In genomic region chr10:91006752-91007346, GRCh38 we compare ENCODE assay signal across 9 cellular contexts.
DNase-seq lines count a peak whose midpoint lies in the region; ATAC-seq and TF ChIP-seq lines count a peak whose summit lies in the region.
"Had no signal": no experiment of that assay in that cellular context is flagged by ENCODE, and none has a peak within 500 bp of the region (broad histone marks: within the 10 kb centered on the region; RNA-seq: fewer than 3 reads in every experiment).

No MANE protein-coding gene starts in this region.

- TF ChIP-seq CTCF in suprapubic skin (IDR thresholded peaks at IDR 0.05), result no peak

- no peaks in the 10 kb centered on the region for H3K9me3 ChIP-seq in suprapubic skin

- H3K36me3 ChIP-seq in suprapubic skin, result no peaks in the 10 kb centered on the region

- peak overlapping the region; percentile 22 for H3K4me3 Mint-ChIP-seq in activated CD4-positive, alpha-beta T cell treated with anti-CD3 and anti-CD28 coated beads, Interleukin-2, amount 10 ng/mL, durations not matched to agents 24 days and 14 days
- H3K4me3 Mint-ChIP-seq in stimulated activated naive B cell treated with anti-CD40 and anti-IgM and Interleukin-4, amounts not matched to agents 10 μg/mL and 1 μg/mL and 100 μg/mL, for 72 hours, result peak overlapping the region; percentile 23 to 43

- ATAC-seq in HG02759 (IDR thresholded peaks at IDR 0.05; ENCODE audit: unreplicated experiment) (peak; percentile 83), SK-N-SH treated with all-trans-retinoic acid at 6 μM for 48 hours (peak; percentile 36)
- ATAC-seq in stimulated activated naive B cell treated with anti-CD40 and anti-IgM and Interleukin-4, amounts not matched to agents 10 μg/mL and 1 μg/mL and 100 μg/mL, for 72 hours (replicated peaks), result peak; percentile 83 to 87

- no peak for TF ChIP-seq EP300 in suprapubic skin (IDR thresholded peaks at IDR 0.05)

- H3K9me3 Mint-ChIP-seq in activated CD4-positive, alpha-beta T cell treated with anti-CD3 and anti-CD28 coated beads, Interleukin-2, amount 10 ng/mL, durations not matched to agents 24 days and 14 days, result no peaks in the 10 kb centered on the region
- peaks cover 16 to 17% of the 10 kb centered on the region in 2 donors for H3K9me3 Mint-ChIP-seq in stimulated activated naive B cell treated with anti-CD40 and anti-IgM and Interleukin-4, amounts not matched to agents 10 μg/mL and 1 μg/mL and 100 μg/mL, for 72 hours

- no peak overlapping the region for H3K4me3 ChIP-seq in suprapubic skin

- intact Hi-C loops in activated CD4-positive, alpha-beta T cell treated with anti-CD3 and anti-CD28 coated beads, Interleukin-2, amount 10 ng/mL, durations not matched to agents 24 days and 14 days (cut with micrococcal nuclease), result loop anchor here (1.0 to 5.0 kb wide), 10 partner anchors 27 to 404 kb away; partner anchors contain the start of genes HECTD2 and PCGF5

- peaks cover 25% of the 10 kb centered on the region for H3K4me1 Mint-ChIP-seq in activated CD4-positive, alpha-beta T cell treated with anti-CD3 and anti-CD28 coated beads, Interleukin-2, amount 10 ng/mL, durations not matched to agents 24 days and 14 days
- H3K4me1 Mint-ChIP-seq in stimulated activated naive B cell treated with anti-CD40 and anti-IgM and Interleukin-4, amounts not matched to agents 10 μg/mL and 1 μg/mL and 100 μg/mL, for 72 hours, result peaks cover 63 to 89% of the 10 kb centered on the region in 2 donors

- peak; percentile 67 for DNase-seq in activated CD4-positive, alpha-beta T cell treated with anti-CD3 and anti-CD28 coated beads, Interleukin-2, amount 10 ng/mL, durations not matched to agents 24 days and 14 days
- DNase-seq in activated CD4-positive, alpha-beta T cell treated with anti-CD3 and anti-CD28 coated beads for 1 hour, result no peak
- no peak for DNase-seq in stimulated activated naive B cell treated with anti-CD40 and anti-IgM and Interleukin-4, amounts not matched to agents 10 μg/mL and 1 μg/mL and 100 μg/mL, for 72 hours
- DNase-seq in stimulated activated naive CD4-positive, alpha-beta T cell treated with Interleukin-2 at 50 U/mL for 16 hours (lab: John Stamatoyannopoulos, UW), result no peak
- DNase-seq in suprapubic skin (ENCODE audit: low spot score in 2 of 2) (no peak), DMS114 treated with DMSO at 0.1 percent for 48 hours (lab: John Stamatoyannopoulos, UW; ENCODE audit: unreplicated experiment) (no peak)

- no peaks in the 10 kb centered on the region for H3K27me3 ChIP-seq in suprapubic skin

- no peaks in the 10 kb centered on the region for H3K4me1 ChIP-seq in suprapubic skin

- H3K27ac ChIP-seq in suprapubic skin, result no peak overlapping the region
- H3K27ac ChIP-seq: RWPE1 had no signal

- peaks cover 28% of the 10 kb centered on the region for H3K27me3 Mint-ChIP-seq in activated CD4-positive, alpha-beta T cell treated with anti-CD3 and anti-CD28 coated beads, Interleukin-2, amount 10 ng/mL, durations not matched to agents 24 days and 14 days
- no peaks in the 10 kb centered on the region for H3K27me3 Mint-ChIP-seq in stimulated activated naive B cell treated with anti-CD40 and anti-IgM and Interleukin-4, amounts not matched to agents 10 μg/mL and 1 μg/mL and 100 μg/mL, for 72 hours

- WGBS in suprapubic skin, result 90% methylated on average over 1 of the region's 1 CpG

- H3K27ac Mint-ChIP-seq in activated CD4-positive, alpha-beta T cell treated with anti-CD3 and anti-CD28 coated beads, Interleukin-2, amount 10 ng/mL, durations not matched to agents 24 days and 14 days, result peak overlapping the region; percentile 51
- H3K27ac Mint-ChIP-seq in stimulated activated naive B cell treated with anti-CD40 and anti-IgM and Interleukin-4, amounts not matched to agents 10 μg/mL and 1 μg/mL and 100 μg/mL, for 72 hours, result peak overlapping the region; percentile 99

- TF ChIP-seq POLR2A in suprapubic skin (IDR thresholded peaks at IDR 0.05), result no peak

- no peaks in the 10 kb centered on the region for H3K36me3 Mint-ChIP-seq in activated CD4-positive, alpha-beta T cell treated with anti-CD3 and anti-CD28 coated beads, Interleukin-2, amount 10 ng/mL, durations not matched to agents 24 days and 14 days (ENCODE audit: low read depth)
- H3K36me3 Mint-ChIP-seq in stimulated activated naive B cell treated with anti-CD40 and anti-IgM and Interleukin-4, amounts not matched to agents 10 μg/mL and 1 μg/mL and 100 μg/mL, for 72 hours, result peaks cover 27 to 44% of the 10 kb centered on the region in 2 donors

TF ChIP-seq in SK-N-SH treated with all-trans-retinoic acid at 6 μM for 48 hours, 23 proteins besides CTCF, POLR2A, EP300 and RAD21:
- TF ChIP-seq BACH2 (CRISPR knock-in tag; IDR thresholded peaks at IDR 0.05; ENCODE audit: borderline replicate concordance), result no peak
- no peak for TF ChIP-seq SNAI2 (CRISPR knock-in tag; IDR thresholded peaks at IDR 0.05)
- no peak for TF ChIP-seq TSHZ2 (CRISPR knock-in tag; IDR thresholded peaks at IDR 0.05)
- TF ChIP-seq POU6F1 (CRISPR knock-in tag; IDR thresholded peaks at IDR 0.05; ENCODE audit: borderline replicate concordance, low read depth), result no peak
